14 cellular contexts compared by ENCODE assay signal in the genomic region with DNA sequence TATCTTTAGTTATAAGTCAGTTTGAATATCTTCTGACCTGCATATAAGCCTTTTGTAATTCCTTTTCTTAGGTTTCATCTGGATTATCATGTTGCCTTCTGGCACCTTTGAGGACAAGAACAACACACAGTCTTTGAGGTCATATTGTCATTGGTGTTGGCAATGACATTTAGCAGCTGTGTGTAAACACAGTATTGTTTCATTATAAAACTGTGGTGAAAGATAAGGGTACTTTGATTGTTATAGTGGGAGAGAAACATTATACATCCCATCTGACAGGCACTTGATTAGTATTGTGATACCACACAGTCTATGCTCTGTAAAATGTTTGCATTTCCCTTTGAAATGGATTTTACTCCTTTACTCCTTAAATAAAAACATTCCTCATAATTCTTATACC.
DNase-seq lines count a peak whose midpoint lies in the region; ATAC-seq and TF ChIP-seq lines count a peak whose summit lies in the region.
"Had no signal": no experiment of that assay in that cellular context is flagged by ENCODE, and none has a peak within 500 bp of the region (broad histone marks: within the 10 kb centered on the region; RNA-seq: fewer than 3 reads in every experiment).

No MANE protein-coding gene starts in this region.

- H3K27ac ChIP-seq in upper lobe of left lung = no peak overlapping the region
- H3K27ac ChIP-seq: HL-60 had no signal

- no peaks in the 10 kb centered on the region for H3K27me3 ChIP-seq in upper lobe of left lung

- H3K27ac Mint-ChIP-seq in nephron = peak overlapping the region in 2 of 3 experiments; percentile 6 to 35
- H3K27ac Mint-ChIP-seq: CD14-positive monocyte, GM23338 had no signal

- TF ChIP-seq CTCF in nephron (IDR thresholded peaks at IDR 0.05; ENCODE audit: unreplicated experiment in 3 of 3) (no peak), upper lobe of left lung (IDR thresholded peaks at IDR 0.05) (no peak)

- peaks cover 46% of the 10 kb centered on the region for H3K4me1 Mint-ChIP-seq in nephron
- H3K4me1 Mint-ChIP-seq: CD14-positive monocyte, GM23338 had no signal

- peaks cover 5% of the 10 kb centered on the region for H3K27me3 Mint-ChIP-seq in nephron (ENCODE audit: low read depth)

- no peak for TF ChIP-seq EP300 in upper lobe of left lung (IDR thresholded peaks at IDR 0.05)

- ATAC-seq in upper lobe of left lung (ENCODE audit: low FRiP score in 2 of 2) = no peak
- ATAC-seq: GM12878, GM23338 had no signal

- no peaks in the 10 kb centered on the region for H3K9me3 Mint-ChIP-seq in nephron
- H3K9me3 Mint-ChIP-seq: CD14-positive monocyte, GM23338 had no signal

- H3K36me3 Mint-ChIP-seq in nephron (ENCODE audit: low read depth) = no peaks in the 10 kb centered on the region
- H3K36me3 Mint-ChIP-seq: CD14-positive monocyte had no signal

- no peaks in the 10 kb centered on the region for H3K4me1 ChIP-seq in upper lobe of left lung

- TF ChIP-seq POLR2A in upper lobe of left lung (IDR thresholded peaks at IDR 0.05) = no peak

- no peak overlapping the region for H3K4me3 Mint-ChIP-seq in nephron
- H3K4me3 Mint-ChIP-seq: CD14-positive monocyte, GM23338 had no signal

- peak; percentile 4 for DNase-seq in NCI-H345 treated with DMSO at 0.1 percent for 48 hours (lab: John Stamatoyannopoulos, UW; ENCODE audit: unreplicated experiment)
- no peak for DNase-seq in NCI-H345 (lab: John Stamatoyannopoulos, UW)
- DNase-seq in NCI-H2029 (lab: John Stamatoyannopoulos, UW) = peak; percentile 45
- peak; percentile 40 for DNase-seq in NCI-H748 treated with DMSO at 0.1 percent for 48 hours (lab: John Stamatoyannopoulos, UW)
- DNase-seq in upper lobe of left lung = no peak
- DNase-seq in GF-D8 (lab: John Stamatoyannopoulos, UW) = no peak
- DNase-seq: Calu3, DMS53, H7 had no signal

- no peaks in the 10 kb centered on the region for H3K36me3 ChIP-seq in upper lobe of left lung

- H3K4me3 ChIP-seq in upper lobe of left lung = no peak overlapping the region
- H3K4me3 ChIP-seq: GM12878, GM23338 had no signal

- H3K9me3 ChIP-seq in upper lobe of left lung = no peaks in the 10 kb centered on the region

Comparison
In these comparisons a context has a peak if more than half of its experiments do, and no peak if none do; other contexts are left out.
1. DNase-seq: peak in NCI-H345 treated with DMSO at 0.1 percent for 48 hours (single experiment), NCI-H2029 (single experiment) and NCI-H748 treated with DMSO at 0.1 percent for 48 hours (single experiment); none in NCI-H345 (single experiment), upper lobe of left lung (0 of 2) and GF-D8 (single experiment).